ENCODE assay signal across 9 cellular contexts in genomic region chr7:130493275-130493868, GRCh38. TPM values are rescaled to one million over a fixed set of nuclear protein-coding genes. Genes with fewer than 3 reads are reported as not detected.
A peak's percentile ranks its signal among the peaks of the same experiment; 100 is the strongest.
DNase-seq lines count a peak whose midpoint lies in the region; ATAC-seq and TF ChIP-seq lines count a peak whose summit lies in the region.
"Had no signal": no experiment of that assay in that cellular context is flagged by ENCODE, and none has a peak within 500 bp of the region (broad histone marks: within the 10 kb centered on the region; RNA-seq: fewer than 3 reads in every experiment).

No MANE protein-coding gene starts in this region.

- no peak for TF ChIP-seq POLR2A in gastrocnemius medialis (IDR thresholded peaks at IDR 0.05)

- no peak for TF ChIP-seq CTCF in foreskin keratinocyte (conservative IDR thresholded peaks at IDR 0.05)
- no peak for TF ChIP-seq CTCF in gastrocnemius medialis (IDR thresholded peaks at IDR 0.05 in 4 of 5, conservative IDR thresholded peaks at IDR 0.05 in 1 of 5)

- peaks cover 7% of the 10 kb centered on the region; the same call in 1 of the 2 replicates for H3K9me3 ChIP-seq in SJSA1 (replicated peaks)
- no peaks in the 10 kb centered on the region for H3K9me3 ChIP-seq in gastrocnemius medialis

- H3K4me1 ChIP-seq in SJSA1 (replicated peaks) (peaks cover 31% of the 10 kb centered on the region), foreskin keratinocyte (peaks cover 7% of the 10 kb centered on the region), gastrocnemius medialis (peaks cover 2 to 8% of the 10 kb centered on the region in 2 donors)

- H3K4me3 ChIP-seq in SJSA1, result peak overlapping the region; percentile 58
- peak overlapping the region in 3 of 4 donors; percentile 28 to 58 (median 38) for H3K4me3 ChIP-seq in gastrocnemius medialis

- intact Hi-C loops in gastrocnemius medialis (cut with DNase I; ENCODE audit: low total_unique reads), result no loop called here

- in situ Hi-C loops in gastrocnemius medialis (cut with MboI; ENCODE audit: low sequenced_read_pairs in 4 of 4), result no loop called here

- H3K27me3 ChIP-seq in SJSA1 (replicated peaks) (no peaks in the 10 kb centered on the region), foreskin keratinocyte (no peaks in the 10 kb centered on the region), gastrocnemius medialis (peaks cover 23 to 50% (median 28%) of the 10 kb centered on the region in 3 donors)

- DNase-seq in DMS 273 (lab: John Stamatoyannopoulos, UW; ENCODE audit: unreplicated experiment) (peak; percentile 20), DMS 273 treated with DMSO at 0.1 percent for 48 hours (lab: John Stamatoyannopoulos, UW) (no peak), SJSA1 (ENCODE audit: low read depth in 1 of 2, low spot score in 2 of 2) (peak in 1 of 2 experiments; percentile 36), foreskin keratinocyte (peak in 1 of 2 donors; percentile 25), gastrocnemius medialis (no peak), LoVo (ENCODE audit: low spot score) (no peak), T-helper 2 cell (no peak)
- DNase-seq in stimulated activated CD4-positive, alpha-beta T cell treated with anti-CD3 and anti-CD28 coated beads, Interleukin-1b, Interleukin-23, amount 100 ng/mL, for 48 hours, result no peak

- H3K36me3 ChIP-seq in SJSA1 (peaks cover 4% of the 10 kb centered on the region), gastrocnemius medialis (no peaks in the 10 kb centered on the region)

- ATAC-seq in foreskin keratinocyte (peak; percentile 22), gastrocnemius medialis (no peak)

- no peak overlapping the region for H3K27ac ChIP-seq in SJSA1
- no peak overlapping the region for H3K27ac ChIP-seq in foreskin keratinocyte
- H3K27ac ChIP-seq in gastrocnemius medialis, result no peak overlapping the region
- H3K27ac ChIP-seq: 22Rv1 had no signal

RNA-seq across cellular contexts. Expression of gene MEST, which starts 1.5 kb away (rescaled TPM):
- 149 and 223 TPM in 2 replicates for total RNA-seq in SJSA1 (2014; rRNA removed; shearing (Covaris generic))
- 32.0 and 42.3 TPM in 2 replicates for total RNA-seq in foreskin keratinocyte
- polyA plus RNA-seq in foreskin keratinocyte, result 19.2 and 28.2 TPM in 2 replicates
- total RNA-seq in gastrocnemius medialis, result 1 to 10 TPM; 1.4 to 2.3 (median 1.7) TPM

RNA-seq across cellular contexts. Expression of gene CEP41, which starts 52.6 kb away (rescaled TPM):
- total RNA-seq in SJSA1 (2014; rRNA removed; shearing (Covaris generic)), result 20.4 and 21.6 TPM in 2 replicates
- 19.0 and 20.5 TPM in 2 replicates for total RNA-seq in foreskin keratinocyte
- 11.8 and 12.6 TPM in 2 replicates for polyA plus RNA-seq in foreskin keratinocyte
- total RNA-seq in gastrocnemius medialis, result 1 to 10 TPM; 1.8 to 6.2 (median 1.9) TPM
